8 cellular contexts compared by ENCODE assay signal in the genomic region with DNA sequence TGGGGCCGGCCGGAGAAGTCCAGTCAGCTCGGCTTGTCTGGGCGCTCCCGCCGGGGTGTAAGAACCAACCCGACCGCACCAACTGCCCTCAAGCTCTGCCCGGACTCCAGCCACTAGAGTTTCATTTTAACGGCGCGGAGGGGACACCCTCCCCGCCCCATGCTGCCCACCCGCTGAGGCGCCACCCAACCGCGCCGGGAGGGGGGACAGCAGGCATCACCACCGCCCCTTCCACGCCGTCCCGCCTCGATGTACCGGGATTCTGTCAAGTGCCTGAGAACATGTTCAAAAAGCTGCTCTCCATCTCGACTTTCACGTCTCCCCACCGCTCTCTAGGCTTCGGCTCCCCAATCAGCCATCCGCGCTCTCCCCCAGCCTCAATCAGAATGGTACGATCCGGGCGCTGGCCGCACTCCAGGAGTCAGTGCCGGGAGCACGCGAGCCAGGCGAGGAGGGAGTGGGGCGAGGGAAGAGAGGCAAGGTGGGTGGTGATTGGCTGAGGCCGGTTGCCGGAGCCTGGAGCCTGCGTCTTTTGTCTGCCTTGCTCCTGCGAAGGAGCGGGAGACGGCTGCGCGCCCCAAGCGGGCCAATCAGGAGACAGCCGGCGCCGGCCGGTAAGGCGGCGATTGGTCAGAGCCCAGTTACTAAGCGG. TPM values are rescaled to one million over a fixed set of nuclear protein-coding genes. Genes with fewer than 3 reads are reported as not detected.
DNase-seq lines count a peak whose midpoint lies in the region; ATAC-seq and TF ChIP-seq lines count a peak whose summit lies in the region.

TSS of gene PIK3R3 (minus strand) at position 101 of the 652 bp plus-strand sequence. CDS start 677 bp downstream, outside the sequence.

- H3K9me3 Mint-ChIP-seq in activated naive CD4-positive, alpha-beta T cell treated with anti-CD3 and anti-CD28 coated beads, Interleukin-2, amount 50 U/mL, for 72 hours: no peaks in the 10 kb centered on the region

- peak within 1 kb of the TSS; percentile 91 to 93 for H3K27ac Mint-ChIP-seq in activated naive CD4-positive, alpha-beta T cell treated with anti-CD3 and anti-CD28 coated beads, Interleukin-2, amount 50 U/mL, for 72 hours

- TF ChIP-seq POLR2A in suprapubic skin (IDR thresholded peaks at IDR 0.05): peak; percentile 82 to 89

- peaks cover 39% of the 10 kb centered on the region for H3K27me3 ChIP-seq in suprapubic skin

- peaks cover 0 to 20% of the 10 kb centered on the region in 2 donors for H3K36me3 Mint-ChIP-seq in activated naive CD4-positive, alpha-beta T cell treated with anti-CD3 and anti-CD28 coated beads, Interleukin-2, amount 50 U/mL, for 72 hours

- TF ChIP-seq CTCF in suprapubic skin (IDR thresholded peaks at IDR 0.05): no peak

- H3K9ac ChIP-seq in SK-N-MC (ENCODE audit: insufficient read length): peak within 1 kb of the TSS; percentile 94

- H3K9me3 ChIP-seq in SK-N-MC (ENCODE audit: low read depth, low read length) (no peaks in the 10 kb centered on the region), suprapubic skin (no peaks in the 10 kb centered on the region)

- WGBS in suprapubic skin: 0% methylated on average over 47 of the region's 55 CpGs

- H3K36me3 ChIP-seq in SK-N-MC (ENCODE audit: insufficient read depth, low read length) (no peaks in the 10 kb centered on the region), suprapubic skin (no peaks in the 10 kb centered on the region)

- H3K4me1 ChIP-seq in suprapubic skin: peaks cover 41% of the 10 kb centered on the region

- CTCF ChIA-PET in HEK293T (lab: Yijun Ruan, JAX): interaction anchor here (0.6 to 0.7 kb wide), 2 partner anchors 91 to 434 kb away, joined by 3 to 4 read pairs; no protein-coding TSS in a partner anchor

- ATAC-seq in activated naive CD4-positive, alpha-beta T cell treated with anti-CD3 and anti-CD28 coated beads, Interleukin-2, amount 50 U/mL, for 72 hours: peak; percentile 94 to 98

- TF ChIP-seq EP300 in suprapubic skin (IDR thresholded peaks at IDR 0.05): no peak

- H3K27ac ChIP-seq in SK-N-MC (peak within 1 kb of the TSS; percentile 98), suprapubic skin (peak within 1 kb of the TSS; percentile 92)

- DNase-seq in GM03348 (ENCODE audit: low spot score): peak; percentile 99
- peak; percentile 95 for DNase-seq in HEK293T (ENCODE audit: extremely low spot score)
- DNase-seq in MV-4-11 (lab: John Stamatoyannopoulos, UW): peak; percentile 95
- DNase-seq in SK-N-MC (ENCODE audit: low read depth, low spot score): peak; percentile 91
- DNase-seq in activated naive CD4-positive, alpha-beta T cell treated with anti-CD3 and anti-CD28 coated beads, Interleukin-2, amount 50 U/mL, for 72 hours (ENCODE audit: low spot score in 2 of 2): peak; percentile 83 to 92
- DNase-seq in globus pallidus (ENCODE audit: low spot score): peak; percentile 97
- DNase-seq in nucleus accumbens (lab: John Stamatoyannopoulos, UW): peak; percentile 80 to 99 (median 96)
- peak; percentile 98 to 99 for DNase-seq in suprapubic skin (ENCODE audit: low spot score in 2 of 2)

- H3K4me3 ChIP-seq in SK-N-MC: peak within 1 kb of the TSS; percentile 96
- H3K4me3 ChIP-seq in suprapubic skin: peak within 1 kb of the TSS; percentile 79

- POLR2A ChIA-PET in HEK293T (lab: Yijun Ruan, JAX): interaction anchor here (0.5 to 1.8 kb wide), 27 partner anchors 9 to 383 kb away, joined by 3 to 20 read pairs (median 4); partner anchors contain the start of genes POMGNT1 and TSPAN1

TF ChIP-seq in HEK293T, 16 proteins besides CTCF, POLR2A, EP300 and RAD21:
- TF ChIP-seq TARDBP (IDR thresholded peaks at IDR 0.05) (peak; percentile 75; the same call in 1 of the 2 replicates), ZNF384 (IDR thresholded peaks at IDR 0.05) (0 out of 2 replicates have a peak, but pooled peaks have one; percentile 66), LEF1 (IDR thresholded peaks at IDR 0.05; ENCODE audit: borderline replicate concordance) (no peak), ELF4 (IDR thresholded peaks at IDR 0.05) (peak; percentile 36), ARNT (IDR thresholded peaks at IDR 0.05) (peak; percentile 96), HDGF (IDR thresholded peaks at IDR 0.05; ENCODE audit: borderline replicate concordance) (no peak), CTBP1 (IDR thresholded peaks at IDR 0.05; ENCODE audit: borderline replicate concordance) (no peak; the same call in 1 of the 2 replicates), L3MBTL2 (conservative IDR thresholded peaks at IDR 0.05) (peak; percentile 100), NFRKB (IDR thresholded peaks at IDR 0.05) (no peak), BHLHE40 (IDR thresholded peaks at IDR 0.05; ENCODE audit: borderline replicate concordance) (peak; percentile 98), PKNOX1 (IDR thresholded peaks at IDR 0.05) (peak; percentile 82), FOXM1 (IDR thresholded peaks at IDR 0.05; ENCODE audit: borderline replicate concordance) (peak; percentile 84)
TF ChIP-seq in HEK293T: peak in this region for 8.

RNA-seq across cellular contexts. Expression of gene PIK3R3, which starts in this region (rescaled TPM):
- total RNA-seq in activated naive CD4-positive, alpha-beta T cell treated with anti-CD3 and anti-CD28 coated beads, Interleukin-2, amount 50 U/mL, for 72 hours: 1 to 10 TPM in 1 of 2 donors, under 1 TPM in 1; 0.45 to 2.2 TPM
- total RNA-seq in suprapubic skin: 10 to 100 TPM in 2 of 4 donors, 1 to 10 TPM in 2; 6.1 to 16.5 (median 11.2) TPM

Comparison
In these comparisons a context has a peak if more than half of its experiments do, and no peak if none do; other contexts are left out.
1. Peak in every context shown above with its lines: DNase-seq, ATAC-seq, H3K4me3 ChIP-seq and H3K27ac ChIP-seq.